ENCODE assay signal across 10 cellular contexts in genomic region chr4:147550626-147551250, GRCh38.
DNase-seq lines count a peak whose midpoint lies in the region; ATAC-seq and TF ChIP-seq lines count a peak whose summit lies in the region.
"Had no signal": no experiment of that assay in that cellular context is flagged by ENCODE, and none has a peak within 500 bp of the region (broad histone marks: within the 10 kb centered on the region; RNA-seq: fewer than 3 reads in every experiment).

No MANE protein-coding gene starts in this region.

- peak; percentile 45 to 65 for ATAC-seq in activated T-cell treated with anti-CD3 and anti-CD28 coated beads, Interleukin-2, amount 50 U/mL, for 72 hours (replicated peaks in 1 of 2)
- ATAC-seq in HG02840 (IDR thresholded peaks at IDR 0.05; ENCODE audit: low FRiP score, unreplicated experiment), result peak; percentile 73
- peak; percentile 68 for ATAC-seq in activated T-helper 17 cell treated with anti-CD3 and anti-CD28 coated beads, Interleukin-2, amount 50 U/mL, for 72 hours (replicated peaks)
- ATAC-seq in omental fat pad (ENCODE audit: low FRiP score), result no peak

- no peaks in the 10 kb centered on the region for H3F3A ChIP-seq in smooth muscle cell (ENCODE audit: low read depth)

- no peaks in the 10 kb centered on the region for H3K4me1 ChIP-seq in smooth muscle cell (ENCODE audit: low read depth)

- peak in 1 of 2 donors; percentile 1 for DNase-seq in activated T-cell treated with anti-CD3 and anti-CD28 coated beads, Interleukin-2, amount 50 U/mL, for 72 hours
- DNase-seq in activated T-cell treated with anti-CD3 and anti-CD28 coated beads, Interleukin-2, amount 50 U/mL, for 24 hours, result no peak
- no peak for DNase-seq in smooth muscle cell (lab: John Stamatoyannopoulos, UW; ENCODE audit: unreplicated experiment)
- DNase-seq in stimulated activated CD4-positive, alpha-beta T cell treated with anti-CD3 and anti-CD28 coated beads, Interleukin-4, amount 100 ng/mL, for 4 hours, result no peak
- DNase-seq in NCI-H2081 treated with DMSO at 0.1 percent for 48 hours (lab: John Stamatoyannopoulos, UW), result no peak
- DNase-seq in omental fat pad (ENCODE audit: low spot score), result no peak

- H3K9ac ChIP-seq in smooth muscle cell (ENCODE audit: low read depth), result no peak overlapping the region
- H3K9ac ChIP-seq: BLaER1 treated with 17β-estradiol and CSF1 and Interleukin-3, amounts not matched to agents 10 nM and 100 nM had no signal

- no peak overlapping the region for H3K27ac ChIP-seq in smooth muscle cell (ENCODE audit: low read depth)
- H3K27ac ChIP-seq: BLaER1 treated with 17β-estradiol and CSF1 and Interleukin-3, amounts not matched to agents 10 nM and 100 nM; VCaP had no signal

- H3K27me3 Mint-ChIP-seq in activated T-cell treated with anti-CD3 and anti-CD28 coated beads, Interleukin-2, amount 50 U/mL, for 72 hours (ENCODE audit: low read depth), result peaks cover 9% of the 10 kb centered on the region
- peaks cover 27% of the 10 kb centered on the region for H3K27me3 Mint-ChIP-seq in activated T-cell treated with anti-CD3 and anti-CD28 coated beads, Interleukin-2, amount 50 U/mL, for 24 hours
- peaks cover 14% of the 10 kb centered on the region for H3K27me3 Mint-ChIP-seq in activated T-helper 17 cell treated with anti-CD3 and anti-CD28 coated beads, Interleukin-2, amount 50 U/mL, for 72 hours

- H3K36me3 Mint-ChIP-seq in activated T-cell treated with anti-CD3 and anti-CD28 coated beads, Interleukin-2, amount 50 U/mL, for 72 hours (ENCODE audit: insufficient read depth in 2 of 2), result peaks cover 2 to 3% of the 10 kb centered on the region in 2 donors
- no peaks in the 10 kb centered on the region for H3K36me3 Mint-ChIP-seq in activated T-cell treated with anti-CD3 and anti-CD28 coated beads, Interleukin-2, amount 50 U/mL, for 24 hours (ENCODE audit: low read depth)
- no peaks in the 10 kb centered on the region for H3K36me3 Mint-ChIP-seq in activated T-helper 17 cell treated with anti-CD3 and anti-CD28 coated beads, Interleukin-2, amount 50 U/mL, for 72 hours (ENCODE audit: low read depth)

- no peak overlapping the region for H3K4me3 ChIP-seq in smooth muscle cell
- H3K4me3 ChIP-seq: BLaER1 treated with 17β-estradiol and CSF1 and Interleukin-3, amounts not matched to agents 10 nM and 100 nM had no signal

- 68% methylated on average over 8 of the region's 8 CpGs for WGBS in smooth muscle cell (ENCODE audit: low lambda C conversion rate)

- no peaks in the 10 kb centered on the region for H3K27me3 ChIP-seq in smooth muscle cell (ENCODE audit: low read depth)
- H3K27me3 ChIP-seq: BLaER1 treated with 17β-estradiol and CSF1 and Interleukin-3, amounts not matched to agents 10 nM and 100 nM had no signal

- peaks cover 9% of the 10 kb centered on the region for H3K4me1 Mint-ChIP-seq in activated T-cell treated with anti-CD3 and anti-CD28 coated beads, Interleukin-2, amount 50 U/mL, for 72 hours (ENCODE audit: low read depth)
- H3K4me1 Mint-ChIP-seq in activated T-cell treated with anti-CD3 and anti-CD28 coated beads, Interleukin-2, amount 50 U/mL, for 24 hours (ENCODE audit: low read depth), result peaks cover 7% of the 10 kb centered on the region
- peaks cover 10% of the 10 kb centered on the region for H3K4me1 Mint-ChIP-seq in activated T-helper 17 cell treated with anti-CD3 and anti-CD28 coated beads, Interleukin-2, amount 50 U/mL, for 72 hours

- H3K9me3 Mint-ChIP-seq in activated T-cell treated with anti-CD3 and anti-CD28 coated beads, Interleukin-2, amount 50 U/mL, for 72 hours, result peaks cover 2 to 6% of the 10 kb centered on the region in 2 donors
- peaks cover 8% of the 10 kb centered on the region for H3K9me3 Mint-ChIP-seq in activated T-cell treated with anti-CD3 and anti-CD28 coated beads, Interleukin-2, amount 50 U/mL, for 24 hours
- H3K9me3 Mint-ChIP-seq in activated T-helper 17 cell treated with anti-CD3 and anti-CD28 coated beads, Interleukin-2, amount 50 U/mL, for 72 hours, result peaks cover 4% of the 10 kb centered on the region

- H3K36me3 ChIP-seq in smooth muscle cell (ENCODE audit: low read depth), result no peaks in the 10 kb centered on the region
- H3K36me3 ChIP-seq: BLaER1 treated with 17β-estradiol and CSF1 and Interleukin-3, amounts not matched to agents 10 nM and 100 nM had no signal

- H3K4me3 Mint-ChIP-seq in activated T-cell treated with anti-CD3 and anti-CD28 coated beads, Interleukin-2, amount 50 U/mL, for 72 hours, result peak overlapping the region; percentile 11 to 41
- no peak overlapping the region for H3K4me3 Mint-ChIP-seq in activated T-cell treated with anti-CD3 and anti-CD28 coated beads, Interleukin-2, amount 50 U/mL, for 24 hours
- peak overlapping the region; percentile 55 for H3K4me3 Mint-ChIP-seq in activated T-helper 17 cell treated with anti-CD3 and anti-CD28 coated beads, Interleukin-2, amount 50 U/mL, for 72 hours

- H3K4me2 ChIP-seq in smooth muscle cell, result peak overlapping the region; percentile 26

- no peak overlapping the region for H2AFZ ChIP-seq in smooth muscle cell (ENCODE audit: low read depth)

- H3K79me2 ChIP-seq in smooth muscle cell (ENCODE audit: low read depth), result no peaks in the 10 kb centered on the region

- no peaks in the 10 kb centered on the region for H3K9me3 ChIP-seq in smooth muscle cell (replicated peaks; ENCODE audit: low read depth)

- TF ChIP-seq CTCF in smooth muscle cell (IDR thresholded peaks at IDR 0.05; ENCODE audit: borderline replicate concordance, insufficient read depth, poor library complexity, severe bottlenecking), result no peak
- no peak for TF ChIP-seq CTCF in omental fat pad (IDR thresholded peaks at IDR 0.05)

- H4K20me1 ChIP-seq in smooth muscle cell (ENCODE audit: low read depth), result no peaks in the 10 kb centered on the region
- H4K20me1 ChIP-seq: BLaER1 treated with 17β-estradiol and CSF1 and Interleukin-3, amounts not matched to agents 10 nM and 100 nM had no signal

- H3K27ac Mint-ChIP-seq in activated T-cell treated with anti-CD3 and anti-CD28 coated beads, Interleukin-2, amount 50 U/mL, for 72 hours, result no peak overlapping the region
- no peak overlapping the region for H3K27ac Mint-ChIP-seq in activated T-cell treated with anti-CD3 and anti-CD28 coated beads, Interleukin-2, amount 50 U/mL, for 24 hours
- peak overlapping the region; percentile 42 for H3K27ac Mint-ChIP-seq in activated T-helper 17 cell treated with anti-CD3 and anti-CD28 coated beads, Interleukin-2, amount 50 U/mL, for 72 hours
